ENCODE assay signal across 1 cellular context in genomic region chr19:48724796-48725753, GRCh38.
TF ChIP-seq lines count a peak whose summit lies in the region.

No MANE protein-coding gene starts in this region.

TF ChIP-seq in HEK293, 187 proteins besides CTCF, POLR2A, EP300 and RAD21 (continued from another document and continues in another):
- TF ChIP-seq ZNF280D (tag by site-specific recombination; IDR thresholded peaks at IDR 0.05) (no peak), ZBTB17 (tag by site-specific recombination; IDR thresholded peaks at IDR 0.05) (peak; percentile 91), ZNF10 (tag by site-specific recombination; IDR thresholded peaks at IDR 0.05) (no peak), ZNF48 (tag by site-specific recombination; IDR thresholded peaks at IDR 0.05) (no peak), ZBTB21 (tag by site-specific recombination; IDR thresholded peaks at IDR 0.05) (peak; percentile 99), ZNF18 (tag by site-specific recombination; IDR thresholded peaks at IDR 0.05) (no peak), ZNF660 (tag by site-specific recombination; IDR thresholded peaks at IDR 0.05) (0 out of 2 replicates have a peak, but pooled peaks have one; percentile 27), ZNF776 (tag by site-specific recombination; IDR thresholded peaks at IDR 0.05; ENCODE audit: borderline replicate concordance) (no peak), ZNF138 (tag by site-specific recombination; IDR thresholded peaks at IDR 0.05; ENCODE audit: borderline replicate concordance) (no peak), ZBTB8A (tag by site-specific recombination; IDR thresholded peaks at IDR 0.05) (no peak), TRIM28 (IDR thresholded peaks at IDR 0.05; ENCODE audit: borderline replicate concordance, low read length) (no peak), ZNF140 (tag by site-specific recombination; IDR thresholded peaks at IDR 0.05) (no peak), ZNF670 (tag by site-specific recombination; IDR thresholded peaks at IDR 0.05; ENCODE audit: low read depth) (no peak), ZNF292 (tag by site-specific recombination; IDR thresholded peaks at IDR 0.05; ENCODE audit: borderline replicate concordance, low read depth) (no peak), MEIS1 (CRISPR knock-in tag; IDR thresholded peaks at IDR 0.05; ENCODE audit: borderline replicate concordance) (no peak), ZNF214 (tag by site-specific recombination; IDR thresholded peaks at IDR 0.05; ENCODE audit: borderline replicate concordance) (no peak), ZNF529 (tag by site-specific recombination; IDR thresholded peaks at IDR 0.05; ENCODE audit: insufficient replicate concordance) (no peak), ZNF837 (tag by site-specific recombination; IDR thresholded peaks at IDR 0.05) (no peak), ZNF335 (tag by site-specific recombination; conservative IDR thresholded peaks at IDR 0.05) (peak; percentile 93), TSHZ1 (tag by site-specific recombination; IDR thresholded peaks at IDR 0.05; ENCODE audit: borderline replicate concordance) (no peak), ZBTB7A (tag by site-specific recombination; IDR thresholded peaks at IDR 0.05; ENCODE audit: low read depth) (no peak), ZNF639 (tag by site-specific recombination; IDR thresholded peaks at IDR 0.05) (no peak), ZFP37 (tag by site-specific recombination; IDR thresholded peaks at IDR 0.05) (no peak; the same call in 1 of the 2 replicates), ZNF416 (tag by site-specific recombination; IDR thresholded peaks at IDR 0.05) (no peak), MYNN (tag by site-specific recombination; IDR thresholded peaks at IDR 0.05; ENCODE audit: borderline replicate concordance) (no peak), ZNF658 (tag by site-specific recombination; IDR thresholded peaks at IDR 0.05) (no peak), ZNF76 (tag by site-specific recombination; IDR thresholded peaks at IDR 0.05; ENCODE audit: borderline replicate concordance, low read depth) (peak; percentile 97), GLIS2 (tag by site-specific recombination; IDR thresholded peaks at IDR 0.05) (no peak), ZNF394 (tag by site-specific recombination; IDR thresholded peaks at IDR 0.05; ENCODE audit: borderline replicate concordance) (no peak), ZNF302 (tag by site-specific recombination; IDR thresholded peaks at IDR 0.05; ENCODE audit: low read depth) (no peak), ZNF366 (tag by site-specific recombination; conservative IDR thresholded peaks at IDR 0.05) (peak; percentile 70), ZNF701 (tag by site-specific recombination; IDR thresholded peaks at IDR 0.05) (no peak), ZNF423 (tag by site-specific recombination; IDR thresholded peaks at IDR 0.05) (no peak), ZNF677 (tag by site-specific recombination; IDR thresholded peaks at IDR 0.05) (no peak), ZNF792 (tag by site-specific recombination; IDR thresholded peaks at IDR 0.05) (no peak), REST (tag by site-specific recombination; IDR thresholded peaks at IDR 0.05) (no peak), ZNF704 (tag by site-specific recombination; IDR thresholded peaks at IDR 0.05) (no peak), ZSCAN18 (tag by site-specific recombination; IDR thresholded peaks at IDR 0.05) (no peak), SP7 (tag by site-specific recombination; IDR thresholded peaks at IDR 0.05) (peak; percentile 77), ZBTB20 (tag by site-specific recombination; IDR thresholded peaks at IDR 0.05) (peak; percentile 36; the same call in 1 of the 2 replicates), ZBTB6 (tag by site-specific recombination; IDR thresholded peaks at IDR 0.05) (peak; percentile 24; the same call in 1 of the 2 replicates), ZNF311 (tag by site-specific recombination; IDR thresholded peaks at IDR 0.05; ENCODE audit: borderline replicate concordance) (no peak), ZNF513 (tag by site-specific recombination; IDR thresholded peaks at IDR 0.05) (no peak), ZNF221 (tag by site-specific recombination; IDR thresholded peaks at IDR 0.05; ENCODE audit: borderline replicate concordance) (no peak)
